Comparison of ENCODE assay signal across 9 cellular contexts in the genomic region with DNA sequence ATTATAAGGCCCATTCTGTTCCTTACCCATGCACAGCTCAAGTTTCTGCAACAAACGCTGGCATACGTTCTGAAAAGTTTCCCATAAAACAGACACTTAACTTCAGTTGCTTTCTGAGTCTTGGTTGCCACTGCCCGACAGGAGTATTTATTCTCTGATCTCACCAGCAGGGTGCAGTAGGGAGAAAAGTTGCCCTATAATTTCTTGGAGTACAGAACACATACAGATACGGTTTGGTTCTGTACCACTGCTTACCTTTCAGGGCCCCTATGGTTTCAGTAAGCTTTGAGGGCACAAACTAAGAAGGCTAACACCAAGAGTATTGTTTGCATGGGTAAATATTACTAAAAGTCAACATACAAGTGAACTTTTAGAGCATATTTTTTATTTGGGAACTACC.
A peak's percentile ranks its signal among the peaks of the same experiment; 100 is the strongest.
DNase-seq lines count a peak whose midpoint lies in the region; ATAC-seq and TF ChIP-seq lines count a peak whose summit lies in the region.
"Had no signal": no experiment of that assay in that cellular context is flagged by ENCODE, and none has a peak within 500 bp of the region (broad histone marks: within the 10 kb centered on the region; RNA-seq: fewer than 3 reads in every experiment).

No MANE protein-coding gene starts in this region.

- no peaks in the 10 kb centered on the region for H3K4me1 Mint-ChIP-seq in nephron progenitor cell

- no peak overlapping the region for H3K4me3 ChIP-seq in adrenal gland
- H3K4me3 ChIP-seq: BLaER1 had no signal

- peaks cover 54% of the 10 kb centered on the region for H3K9me3 Mint-ChIP-seq in nephron progenitor cell

- H3K27me3 Mint-ChIP-seq in nephron progenitor cell (ENCODE audit: low read depth, poor library complexity), result peaks cover 6% of the 10 kb centered on the region

- no peak overlapping the region for H3K4me3 Mint-ChIP-seq in nephron progenitor cell

- H3K4me1 ChIP-seq in adrenal gland (replicated peaks in 1 of 2), result peaks cover 0 to 4% of the 10 kb centered on the region in 2 donors
- H3K4me1 ChIP-seq: BLaER1 had no signal

- intact Hi-C loops in adrenal gland (cut with DNase I), result no loop called here

- H3K36me3 Mint-ChIP-seq in nephron progenitor cell (ENCODE audit: low read depth), result peaks cover 97% of the 10 kb centered on the region

- H3K27me3 ChIP-seq in adrenal gland, result no peaks in the 10 kb centered on the region
- H3K27me3 ChIP-seq: BLaER1 had no signal

- DNase-seq in NCI-H510A treated with DMSO at 0.1 percent for 48 hours (lab: John Stamatoyannopoulos, UW) (peak; percentile 5), NCI-H510A (lab: John Stamatoyannopoulos, UW) (no peak), adrenal gland (peak in 1 of 7 donors; percentile 16), nephron progenitor cell (no peak), NCI-H2171 treated with DMSO at 0.1 percent for 48 hours (lab: John Stamatoyannopoulos, UW) (no peak)

- no peak overlapping the region for H3K27ac Mint-ChIP-seq in nephron progenitor cell

- no peak overlapping the region for H3K27ac ChIP-seq in adrenal gland
- H3K27ac ChIP-seq: BLaER1 had no signal

- ATAC-seq in HG03159 (IDR thresholded peaks at IDR 0.05; ENCODE audit: unreplicated experiment) (peak; percentile 75), HG03139 (IDR thresholded peaks at IDR 0.05; ENCODE audit: unreplicated experiment) (no peak), GM18861 (IDR thresholded peaks at IDR 0.05; ENCODE audit: unreplicated experiment) (no peak)

- WGBS in adrenal gland, 4 donors, result 85 to 87% (median 86%) methylated on average over 4 of the region's 4 CpGs

- TF ChIP-seq CTCF in adrenal gland (IDR thresholded peaks at IDR 0.05) (peak in 4 of 6 experiments; percentile 19 to 35 (median 33)), nephron progenitor cell (IDR thresholded peaks at IDR 0.05) (peak; percentile 12)

- no peaks in the 10 kb centered on the region for H3K9me3 ChIP-seq in adrenal gland (replicated peaks in 1 of 3)

- TF ChIP-seq POLR2A in adrenal gland (IDR thresholded peaks at IDR 0.05), result no peak

- peaks cover 0 to 8% of the 10 kb centered on the region in 2 donors for H3K36me3 ChIP-seq in adrenal gland (replicated peaks in 1 of 2)
